Comparison of ENCODE assay signal across 8 cellular contexts in the genomic region with DNA sequence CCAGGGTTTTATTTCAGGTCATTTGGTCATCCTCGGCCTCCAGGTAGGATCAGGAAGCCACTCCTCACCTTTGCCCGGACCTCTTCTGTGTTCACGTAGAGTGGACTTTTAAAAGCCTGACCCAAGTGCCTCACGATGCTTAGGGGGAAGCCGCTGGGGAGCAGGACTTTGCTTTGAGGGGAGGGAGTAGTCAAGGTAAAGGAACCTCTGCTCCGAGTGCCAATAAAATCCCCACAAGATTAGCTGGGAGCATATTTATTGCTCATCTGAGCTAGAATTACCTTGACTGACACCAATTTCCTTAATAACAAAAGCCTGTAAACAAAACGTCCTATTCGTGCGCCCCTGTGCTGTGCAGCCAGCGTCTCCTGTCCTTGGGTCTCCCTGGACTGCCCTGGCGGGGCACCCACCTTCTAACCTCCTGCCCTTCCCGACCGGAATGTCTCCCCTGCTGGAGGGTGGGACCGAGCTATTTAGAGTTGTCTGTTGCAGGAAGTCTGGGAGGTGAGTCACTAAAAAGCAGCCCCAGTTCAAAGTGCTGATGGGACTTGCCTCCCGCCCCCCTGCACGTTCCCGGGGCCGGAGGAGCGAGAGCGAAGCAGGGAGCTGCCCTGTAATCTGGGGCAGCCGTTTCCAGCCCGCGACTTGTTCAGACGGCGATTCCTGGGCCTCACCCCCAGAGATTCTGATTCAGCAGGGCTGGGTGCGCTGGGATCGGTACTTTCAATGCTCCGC. TPM values are rescaled to one million over a fixed set of nuclear protein-coding genes. Genes with fewer than 3 reads are reported as not detected.
DNase-seq lines count a peak whose midpoint lies in the region; ATAC-seq and TF ChIP-seq lines count a peak whose summit lies in the region.

No MANE protein-coding gene starts in this region.

- DNase-seq in EH (ENCODE audit: low read depth) = peak; percentile 93
- DNase-seq in MV-4-11 (lab: John Stamatoyannopoulos, UW) = peak; percentile 30
- DNase-seq in activated CD8-positive, alpha-beta memory T cell treated with anti-CD3 and anti-CD28 coated beads for 48 hours (ENCODE audit: low read depth in 2 of 3, low spot score in 2 of 3) = peak; percentile 45 to 59 (median 50)
- DNase-seq in endodermal cell = peak; percentile 91
- DNase-seq in mucosa of descending colon = peak; percentile 81 to 88 (median 86)
- DNase-seq in stimulated activated CD8-positive, alpha-beta memory T cell treated with anti-CD3 and anti-CD28 coated beads, Interleukin-4, amount 100 ng/mL, for 48 hours = peak; percentile 80
- no peak for DNase-seq in foreskin melanocyte

- H3K4me3 Mint-ChIP-seq in endodermal cell = peak overlapping the region; percentile 86

- intact Hi-C loops in mucosa of descending colon (cut with DNase I, micrococcal nuclease) = loop anchor here in 1 of 2 donors (10.0 kb wide), 1 partner anchor 144 kb away; no protein-coding TSS in a partner anchor

- H3K27ac Mint-ChIP-seq in endodermal cell = peak overlapping the region; percentile 97

- peaks cover 28% of the 10 kb centered on the region for H3K4me1 Mint-ChIP-seq in endodermal cell

- H3K4me3 ChIP-seq in endodermal cell (ENCODE audit: low read length) (peak overlapping the region; percentile 96), mucosa of descending colon (peak overlapping the region; percentile 29)

- H3K4me1 ChIP-seq in endodermal cell (ENCODE audit: control insufficient read depth, insufficient read depth, low read length) (peaks cover 7% of the 10 kb centered on the region), mucosa of descending colon (ENCODE audit: low read depth) (peaks cover 18% of the 10 kb centered on the region)

- ATAC-seq in mucosa of descending colon = peak; percentile 65
- ATAC-seq in HG02571 (IDR thresholded peaks at IDR 0.05; ENCODE audit: unreplicated experiment) = no peak

- no peaks in the 10 kb centered on the region for H3K9me3 Mint-ChIP-seq in endodermal cell

- TF ChIP-seq CTCF in endodermal cell (conservative IDR thresholded peaks at IDR 0.05) (no peak), mucosa of descending colon (IDR thresholded peaks at IDR 0.05) (no peak)

- no peaks in the 10 kb centered on the region for H3K9me3 ChIP-seq in endodermal cell (ENCODE audit: control insufficient read depth, low read length)
- H3K9me3 ChIP-seq in mucosa of descending colon = no peaks in the 10 kb centered on the region

- 3 to 4% methylated on average over 17 to 28 of the region's 28 CpGs for WGBS in endodermal cell (ENCODE audit: insufficient coverage in 1 of 2, insufficient read length in 1 of 2), 2 experiments

- H3K27ac ChIP-seq in endodermal cell (ENCODE audit: low read depth, low read length) = no peak overlapping the region

- H3K36me3 Mint-ChIP-seq in endodermal cell (ENCODE audit: low read depth) = peaks cover 3% of the 10 kb centered on the region

- H3K9ac ChIP-seq in endodermal cell (ENCODE audit: extremely low read depth, low read length, poor library complexity, severe bottlenecking) = peak overlapping the region; percentile 74

- peaks cover 65% of the 10 kb centered on the region for H3K27me3 Mint-ChIP-seq in endodermal cell (ENCODE audit: insufficient read depth)

- H3K27me3 ChIP-seq in endodermal cell (ENCODE audit: control insufficient read depth, insufficient read depth, low read length, poor library complexity, severe bottlenecking) = peaks cover 35% of the 10 kb centered on the region

- no peaks in the 10 kb centered on the region for H3K36me3 ChIP-seq in endodermal cell (ENCODE audit: control insufficient read depth, insufficient read depth, low read length)
- no peaks in the 10 kb centered on the region for H3K36me3 ChIP-seq in mucosa of descending colon (ENCODE audit: low read depth)

RNA-seq across cellular contexts. Expression of gene DHRS3, which starts 0.8 kb away (rescaled TPM):
- total RNA-seq in endodermal cell (1 to 10 TPM; 9.2 to 9.8 TPM), mucosa of descending colon (100 to 1,000 TPM in 1 of 3 donors, 10 to 100 TPM in 2; 85.9 to 141 (median 90.1) TPM)
- polyA plus RNA-seq in endodermal cell (2013, experiment 1 of 2) = 5.2 TPM
- polyA plus RNA-seq in endodermal cell (2013, experiment 2 of 2) = 4.6 TPM

RNA-seq across cellular contexts. Expression of gene AADACL4, which starts 25.1 kb away (rescaled TPM):
- total RNA-seq in endodermal cell (not detected), mucosa of descending colon (not detected)
- not detected for polyA plus RNA-seq in endodermal cell (2013, experiment 1 of 2)
- not detected for polyA plus RNA-seq in endodermal cell (2013, experiment 2 of 2)

Comparison
In these comparisons a context has a peak if more than half of its experiments do, and no peak if none do; other contexts are left out.
1. RNA of gene DHRS3, which starts 0.8 kb away (total RNA-seq): 85.9 to 141 TPM in mucosa of descending colon; 9.2 to 9.8 TPM in endodermal cell; every median in the first group is over 4 times any median in the second.